9 cellular contexts compared by ENCODE assay signal in the genomic region with DNA sequence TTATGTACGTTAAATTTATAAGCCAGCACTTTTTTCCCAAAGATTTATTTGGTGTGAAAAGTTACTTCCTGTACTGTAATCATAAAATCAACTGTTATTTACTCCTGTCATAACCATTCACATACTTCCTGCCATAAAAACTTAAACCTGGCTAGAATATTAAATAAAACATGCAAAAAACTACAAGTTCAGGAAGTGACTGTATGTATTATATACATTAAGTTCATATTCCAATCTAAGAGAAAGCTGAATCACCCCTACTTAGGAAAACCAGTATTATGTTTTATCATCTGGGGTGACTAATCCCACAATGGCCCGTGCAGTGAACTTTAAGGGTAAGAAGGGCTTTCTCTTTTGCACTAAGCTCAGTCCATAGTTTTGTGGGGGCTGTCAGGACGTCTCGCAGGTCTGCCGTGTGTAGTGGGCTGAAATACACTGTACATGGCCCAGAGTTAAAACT.
DNase-seq lines count a peak whose midpoint lies in the region; ATAC-seq, FAIRE-seq and TF ChIP-seq lines count a peak whose summit lies in the region.
"Had no signal": no experiment of that assay in that cellular context is flagged by ENCODE, and none has a peak within 500 bp of the region (broad histone marks: within the 10 kb centered on the region; RNA-seq: fewer than 3 reads in every experiment).

No MANE protein-coding gene starts in this region.

- no peak overlapping the region for H3K4me3 Mint-ChIP-seq in astrocyte (ENCODE audit: unreplicated experiment)
- H3K4me3 Mint-ChIP-seq: dendritic cell treated with granulocyte-macrophage colony-stimulating factor and Interleukin-4, amounts not matched to agents 40 ng/mL and 50 ng/mL, for 4 days had no signal

- H3K4me3 ChIP-seq in BLaER1 treated with 17β-estradiol and CSF1 and Interleukin-3, amounts not matched to agents 10 nM and 100 nM, result no peak overlapping the region
- H3K4me3 ChIP-seq in LNCaP clone FGC (ENCODE audit: low read depth, low read length) (peak overlapping the region; percentile 17), astrocyte (ENCODE audit: insufficient read depth, low read depth, low read length) (no peak overlapping the region), mucosa of descending colon (no peak overlapping the region), pancreas (no peak overlapping the region)

- no peaks in the 10 kb centered on the region for H3K9me3 ChIP-seq in BLaER1 treated with 17β-estradiol and CSF1 and Interleukin-3, amounts not matched to agents 10 nM and 100 nM (replicated peaks in 1 of 11)
- H3K9me3 ChIP-seq in astrocyte (ENCODE audit: insufficient read depth, low read depth, low read length), result no peaks in the 10 kb centered on the region
- H3K9me3 ChIP-seq in mucosa of descending colon, result no peaks in the 10 kb centered on the region
- H3K9me3 ChIP-seq in pancreas, result no peaks in the 10 kb centered on the region

- H3K9me3 Mint-ChIP-seq in astrocyte (ENCODE audit: unreplicated experiment), result no peaks in the 10 kb centered on the region
- H3K9me3 Mint-ChIP-seq: dendritic cell treated with granulocyte-macrophage colony-stimulating factor and Interleukin-4, amounts not matched to agents 40 ng/mL and 50 ng/mL, for 4 days had no signal

- H3K36me3 ChIP-seq in BLaER1 treated with 17β-estradiol and CSF1 and Interleukin-3, amounts not matched to agents 10 nM and 100 nM, result peaks cover 0 to 50% (median 10%) of the 10 kb centered on the region in 11 experiments; a peak in 15 of 22 replicates
- H3K36me3 ChIP-seq in astrocyte (ENCODE audit: insufficient read depth, low read length), result no peaks in the 10 kb centered on the region
- no peaks in the 10 kb centered on the region for H3K36me3 ChIP-seq in mucosa of descending colon (ENCODE audit: low read depth)
- no peaks in the 10 kb centered on the region for H3K36me3 ChIP-seq in pancreas

- FAIRE-seq in astrocyte (lab: Jason Lieb, UNC), result no peak
- FAIRE-seq in GM12892 (lab: Jason Lieb, UNC), result no peak
- FAIRE-seq in pancreas (lab: Jason Lieb, UNC), result no peak

- peaks cover 0 to 100% (median 6%) of the 10 kb centered on the region in 11 experiments; a peak in 11 of 22 replicates for H4K20me1 ChIP-seq in BLaER1 treated with 17β-estradiol and CSF1 and Interleukin-3, amounts not matched to agents 10 nM and 100 nM
- H4K20me1 ChIP-seq in astrocyte (ENCODE audit: insufficient read depth, low read length), result no peaks in the 10 kb centered on the region

- TF ChIP-seq CTCF in LNCaP clone FGC (IDR thresholded peaks at IDR 0.05; ENCODE audit: control insufficient read depth, extremely low read depth, insufficient read depth) (no peak), astrocyte (IDR thresholded peaks at IDR 0.05; ENCODE audit: insufficient read depth, low read depth, low read length) (no peak), mucosa of descending colon (IDR thresholded peaks at IDR 0.05) (no peak), pancreas (IDR thresholded peaks at IDR 0.05) (no peak)

- H3K4me1 Mint-ChIP-seq in astrocyte (ENCODE audit: low read depth, unreplicated experiment), result peaks cover 74% of the 10 kb centered on the region

- peak overlapping the region; percentile 1 to 99 (median 74); a peak in 16 of 22 replicates for H3K4me2 ChIP-seq in BLaER1 treated with 17β-estradiol and CSF1 and Interleukin-3, amounts not matched to agents 10 nM and 100 nM
- H3K4me2 ChIP-seq in astrocyte (ENCODE audit: low read length), result peak overlapping the region; percentile 73

- no peaks in the 10 kb centered on the region for H3K27me3 Mint-ChIP-seq in astrocyte (ENCODE audit: low read depth, unreplicated experiment)
- H3K27me3 Mint-ChIP-seq: dendritic cell treated with granulocyte-macrophage colony-stimulating factor and Interleukin-4, amounts not matched to agents 40 ng/mL and 50 ng/mL, for 4 days had no signal

- peak overlapping the region in 9 of 11 experiments; percentile 6 to 98 (median 94); a peak in 11 of 22 replicates for H3K27ac ChIP-seq in BLaER1 treated with 17β-estradiol and CSF1 and Interleukin-3, amounts not matched to agents 10 nM and 100 nM
- peak overlapping the region; percentile 99 for H3K27ac ChIP-seq in astrocyte (ENCODE audit: low read depth, low read length)
- H3K27ac ChIP-seq in pancreas, result no peak overlapping the region

- H3K27ac Mint-ChIP-seq in astrocyte (ENCODE audit: unreplicated experiment), result peak overlapping the region; percentile 70
- H3K27ac Mint-ChIP-seq: dendritic cell treated with granulocyte-macrophage colony-stimulating factor and Interleukin-4, amounts not matched to agents 40 ng/mL and 50 ng/mL, for 4 days had no signal

- ATAC-seq in mucosa of descending colon, result peak; percentile 54
- ATAC-seq in GM21447 (IDR thresholded peaks at IDR 0.05; ENCODE audit: unreplicated experiment), result no peak
- ATAC-seq in HG03045 (IDR thresholded peaks at IDR 0.05; ENCODE audit: unreplicated experiment), result no peak
- ATAC-seq in pancreas, result no peak

- no peak for TF ChIP-seq POLR2A in GM12892 (IDR thresholded peaks at IDR 0.05; ENCODE audit: low read depth, low read length)

- H3K4me1 ChIP-seq in BLaER1 treated with 17β-estradiol and CSF1 and Interleukin-3, amounts not matched to agents 10 nM and 100 nM, result peaks cover 83 to 93% (median 89%) of the 10 kb centered on the region in 10 experiments
- H3K4me1 ChIP-seq in astrocyte (ENCODE audit: insufficient read depth, low read length), result peaks cover 90% of the 10 kb centered on the region
- H3K4me1 ChIP-seq in mucosa of descending colon (ENCODE audit: low read depth), result peaks cover 72% of the 10 kb centered on the region
- peaks cover 11 to 61% (median 16%) of the 10 kb centered on the region in 3 donors for H3K4me1 ChIP-seq in pancreas

- intact Hi-C loops in mucosa of descending colon (cut with DNase I, micrococcal nuclease) (no loop called here), pancreas (cut with DNase I) (no loop called here)

- peaks cover 4% of the 10 kb centered on the region for H3K36me3 Mint-ChIP-seq in astrocyte (ENCODE audit: low read depth, unreplicated experiment)

- H3K9ac ChIP-seq in BLaER1 treated with 17β-estradiol and CSF1 and Interleukin-3, amounts not matched to agents 10 nM and 100 nM, result no peak overlapping the region
- peak overlapping the region; percentile 97 for H3K9ac ChIP-seq in astrocyte (ENCODE audit: low read length)

- no peaks in the 10 kb centered on the region for H3K27me3 ChIP-seq in BLaER1 treated with 17β-estradiol and CSF1 and Interleukin-3, amounts not matched to agents 10 nM and 100 nM
- H3K27me3 ChIP-seq in astrocyte (ENCODE audit: insufficient read depth, low read length) (no peaks in the 10 kb centered on the region), pancreas (no peaks in the 10 kb centered on the region)

- no peak overlapping the region for H2AFZ ChIP-seq in astrocyte (ENCODE audit: low read depth, low read length)

- DNase-seq in LNCaP clone FGC (ENCODE audit: low read depth), result no peak
- DNase-seq in astrocyte (ENCODE audit: low read depth), result no peak
- DNase-seq in mucosa of descending colon, result peak in 1 of 3 donors; percentile 27
- DNase-seq in GM12892 (ENCODE audit: insufficient read length), result no peak
- DNase-seq in pancreas, result no peak

- WGBS in pancreas, 2 donors, result 81 to 82% methylated on average over 5 of the region's 5 CpGs

- H3K79me2 ChIP-seq in astrocyte (ENCODE audit: insufficient read depth, low read length), result peaks cover 87% of the 10 kb centered on the region

Comparison
In these comparisons a context has a peak if more than half of its experiments do, and no peak if none do; other contexts are left out.
1. H3K27ac ChIP-seq: peak in BLaER1 treated with 17β-estradiol and CSF1 and Interleukin-3, amounts not matched to agents 10 nM and 100 nM (9 of 11) and astrocyte (single experiment); none in pancreas (0 of 4).